In genomic region chr7:37341033-37341630, GRCh38 we compare ENCODE assay signal across 1 cellular context.
TF ChIP-seq lines count a peak whose summit lies in the region.

No MANE protein-coding gene starts in this region.

TF ChIP-seq in GM23338, 12 proteins besides CTCF, POLR2A, EP300 and RAD21 (continued from another document):
- no peak for TF ChIP-seq ZNF462 (CRISPR knock-in tag; IDR thresholded peaks at IDR 0.05)
- no peak for TF ChIP-seq ZNF331 (CRISPR knock-in tag; IDR thresholded peaks at IDR 0.05; ENCODE audit: low read depth)
- TF ChIP-seq NANOG (IDR thresholded peaks at IDR 0.05; ENCODE audit: borderline replicate concordance) = no peak
- TF ChIP-seq EZH2 (IDR thresholded peaks at IDR 0.05; ENCODE audit: low read depth, unreplicated experiment) = no peak
- no peak for TF ChIP-seq STAT1 (IDR thresholded peaks at IDR 0.05; ENCODE audit: unreplicated experiment)
- no peak for TF ChIP-seq EZH2phosphoT487 (IDR thresholded peaks at IDR 0.05; ENCODE audit: unreplicated experiment)
- TF ChIP-seq ETS1 (IDR thresholded peaks at IDR 0.05) = no peak
- TF ChIP-seq JUNB (IDR thresholded peaks at IDR 0.05; ENCODE audit: unreplicated experiment) = no peak
